ENCODE assay signal across 8 cellular contexts in the genomic region with DNA sequence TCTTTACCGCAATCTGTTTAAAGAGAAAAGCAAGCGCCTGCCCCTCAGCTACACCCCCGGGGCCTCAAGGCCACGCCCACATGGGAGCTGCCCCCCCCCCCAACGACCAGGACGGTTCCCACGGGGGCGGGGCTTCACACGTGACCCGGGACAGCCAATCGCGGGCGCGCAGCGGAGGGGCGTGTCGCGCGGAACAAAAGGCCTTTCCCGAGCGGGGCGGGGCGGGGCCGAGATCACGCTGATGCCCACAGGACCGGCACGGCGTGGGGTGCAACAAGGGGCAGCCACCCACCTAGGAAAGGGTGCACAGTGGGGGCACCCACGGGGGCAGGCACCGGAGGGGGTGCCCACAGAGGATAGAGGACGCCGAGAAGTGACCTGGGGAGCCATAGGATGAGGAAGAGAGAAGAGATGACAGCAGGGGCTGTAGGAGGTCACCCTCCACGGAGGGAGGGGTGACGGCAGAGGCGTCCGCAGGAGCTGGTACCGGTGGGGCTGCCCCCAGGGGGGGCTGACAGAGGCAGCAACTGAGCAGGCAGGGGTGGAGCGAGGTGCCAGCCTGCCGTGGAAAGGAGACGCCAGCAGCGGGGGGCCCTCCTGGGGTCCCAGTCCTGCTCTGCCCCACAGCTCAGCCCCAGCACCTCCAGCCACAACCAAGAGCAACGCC. TPM values are rescaled to one million over a fixed set of nuclear protein-coding genes. Genes with fewer than 3 reads are reported as not detected.
DNase-seq lines count a peak whose midpoint lies in the region; ATAC-seq and TF ChIP-seq lines count a peak whose summit lies in the region.

No MANE protein-coding gene starts in this region.

- H3K36me3 Mint-ChIP-seq in CD4-positive, CD25-positive, alpha-beta regulatory T cell: peaks cover 4% of the 10 kb centered on the region

- H3K9me3 Mint-ChIP-seq in CD4-positive, CD25-positive, alpha-beta regulatory T cell: no peaks in the 10 kb centered on the region

- peaks cover 37% of the 10 kb centered on the region for H3K36me3 ChIP-seq in CD4-positive, CD25-positive, alpha-beta regulatory T cell (ENCODE audit: control insufficient read depth, insufficient read depth, low read length)
- H3K36me3 ChIP-seq in HUES48 (ENCODE audit: control insufficient read depth, insufficient read depth, low read length): peaks cover 7% of the 10 kb centered on the region
- peaks cover 15% of the 10 kb centered on the region for H3K36me3 ChIP-seq in OCI-LY3 (replicated peaks; ENCODE audit: low read depth, low read length)
- H3K36me3 ChIP-seq in mucosa of stomach (ENCODE audit: control insufficient read depth, insufficient read depth, low read length): no peaks in the 10 kb centered on the region

- H4K20me1 ChIP-seq in OCI-LY3 (ENCODE audit: insufficient read depth, low read length): peaks cover 43% of the 10 kb centered on the region

- H3K9ac ChIP-seq in HUES48 (ENCODE audit: low read depth, low read length) (no peak overlapping the region), OCI-LY3 (ENCODE audit: low read length) (no peak overlapping the region; the same call in 1 of the 2 replicates), mucosa of stomach (ENCODE audit: low read length) (no peak overlapping the region)

- no peak for TF ChIP-seq POLR2A in erythroblast (IDR thresholded peaks at IDR 0.05; ENCODE audit: low read length)

- peaks cover 28% of the 10 kb centered on the region for H3K79me2 ChIP-seq in OCI-LY3 (ENCODE audit: low read length)

- peak overlapping the region; percentile 51 for H3K4me3 ChIP-seq in CD4-positive, CD25-positive, alpha-beta regulatory T cell (ENCODE audit: low read depth, low read length)
- peak overlapping the region; percentile 89 for H3K4me3 ChIP-seq in HUES48 (ENCODE audit: low read depth, low read length)
- peak overlapping the region; percentile 80 for H3K4me3 ChIP-seq in OCI-LY3 (ENCODE audit: low read length)
- H3K4me3 ChIP-seq in mucosa of stomach (ENCODE audit: low read length): peak overlapping the region; percentile 46

- no peaks in the 10 kb centered on the region for H3K27me3 Mint-ChIP-seq in CD4-positive, CD25-positive, alpha-beta regulatory T cell

- peak; percentile 91 to 92 (median 92) for DNase-seq in CD4-positive, CD25-positive, alpha-beta regulatory T cell
- DNase-seq in GM20000 (ENCODE audit: low spot score) (peak; percentile 97), erythroblast (lab: John Stamatoyannopoulos, UW) (peak; percentile 93 to 96)
- DNase-seq in activated T-cell treated with anti-CD3 and anti-CD28 coated beads, Interleukin-2, amount 50 U/mL, for 1 hour: peak; percentile 99
- DNase-seq in stimulated activated CD8-positive, alpha-beta memory T cell treated with anti-CD3 and anti-CD28 coated beads, Interleukin-4, amount 100 ng/mL, for 1 hour (ENCODE audit: low read depth in 2 of 2, low spot score in 1 of 2): peak; percentile 96 to 97

- H2AFZ ChIP-seq in OCI-LY3 (ENCODE audit: low read depth, low read length): no peak overlapping the region

- H3K9me3 ChIP-seq in CD4-positive, CD25-positive, alpha-beta regulatory T cell (ENCODE audit: control insufficient read depth in 2 of 2, low read length in 2 of 2): no peaks in the 10 kb centered on the region
- H3K9me3 ChIP-seq in HUES48 (ENCODE audit: control insufficient read depth, insufficient read depth, low read length) (no peaks in the 10 kb centered on the region), OCI-LY3 (ENCODE audit: insufficient read depth, low read length) (no peaks in the 10 kb centered on the region), mucosa of stomach (ENCODE audit: control insufficient read depth, low read length) (no peaks in the 10 kb centered on the region)

- H3K27me3 ChIP-seq in CD4-positive, CD25-positive, alpha-beta regulatory T cell (ENCODE audit: control insufficient read depth, insufficient read depth, low read length): no peaks in the 10 kb centered on the region
- no peaks in the 10 kb centered on the region for H3K27me3 ChIP-seq in HUES48 (ENCODE audit: control insufficient read depth, insufficient read depth, low read length)
- no peaks in the 10 kb centered on the region for H3K27me3 ChIP-seq in OCI-LY3 (ENCODE audit: low read depth, low read length)
- H3K27me3 ChIP-seq in mucosa of stomach (ENCODE audit: control insufficient read depth, insufficient read depth, low read length): no peaks in the 10 kb centered on the region

- peak; percentile 87 to 93 for ATAC-seq in CD4-positive, CD25-positive, alpha-beta regulatory T cell (ENCODE audit: low read depth in 2 of 2)

- peak overlapping the region; percentile 62 to 82 (median 74) for H3K4me3 Mint-ChIP-seq in CD4-positive, CD25-positive, alpha-beta regulatory T cell

- H3K27ac Mint-ChIP-seq in CD4-positive, CD25-positive, alpha-beta regulatory T cell: peak overlapping the region in 2 of 3 donors; percentile 56 to 76

- peaks cover 5 to 60% (median 22%) of the 10 kb centered on the region in 4 donors for H3K4me1 Mint-ChIP-seq in CD4-positive, CD25-positive, alpha-beta regulatory T cell

- peak overlapping the region; percentile 82 for H3K4me2 ChIP-seq in OCI-LY3 (ENCODE audit: low read length)

- TF ChIP-seq CTCF in GM20000 (IDR thresholded peaks at IDR 0.05; ENCODE audit: extremely low read depth, missing control alignments) (no peak), OCI-LY3 (IDR thresholded peaks at IDR 0.05; ENCODE audit: low read depth, low read length) (no peak)

- H3K4me1 ChIP-seq in CD4-positive, CD25-positive, alpha-beta regulatory T cell (ENCODE audit: control insufficient read depth, insufficient read depth, low read length, poor library complexity, severe bottlenecking): peaks cover 23% of the 10 kb centered on the region
- H3K4me1 ChIP-seq in HUES48 (ENCODE audit: control insufficient read depth, insufficient read depth, low read length): no peaks in the 10 kb centered on the region
- H3K4me1 ChIP-seq in OCI-LY3 (ENCODE audit: low read length): peaks cover 7% of the 10 kb centered on the region; the same call in 1 of the 2 replicates
- peaks cover 4% of the 10 kb centered on the region for H3K4me1 ChIP-seq in mucosa of stomach (ENCODE audit: control insufficient read depth, insufficient read depth, low read length)

- peak overlapping the region; percentile 63 for H3K27ac ChIP-seq in CD4-positive, CD25-positive, alpha-beta regulatory T cell (ENCODE audit: insufficient read depth, low read length, poor library complexity, severe bottlenecking)
- H3K27ac ChIP-seq in HUES48 (ENCODE audit: low read depth, low read length): peak overlapping the region; percentile 73
- H3K27ac ChIP-seq in OCI-LY3 (ENCODE audit: low read length): no peak overlapping the region

RNA-seq across cellular contexts. Expression of a gene that starts 6.2 kb away (rescaled TPM):
- total RNA-seq in CD4-positive, CD25-positive, alpha-beta regulatory T cell: 94.3 TPM
- polyA plus RNA-seq in CD4-positive, CD25-positive, alpha-beta regulatory T cell: 1 to 10 TPM; 6.3 to 9.6 (median 8.1) TPM

RNA-seq across cellular contexts. Expression of a gene that starts 12.2 kb away (rescaled TPM):
- 6.6 TPM for total RNA-seq in CD4-positive, CD25-positive, alpha-beta regulatory T cell
- 10 to 100 TPM; 35.0 to 39.6 (median 36.8) TPM for polyA plus RNA-seq in CD4-positive, CD25-positive, alpha-beta regulatory T cell

RNA-seq across cellular contexts. Expression of a gene that starts 22.6 kb away (rescaled TPM):
- not detected for total RNA-seq in CD4-positive, CD25-positive, alpha-beta regulatory T cell
- not detected for polyA plus RNA-seq in CD4-positive, CD25-positive, alpha-beta regulatory T cell

RNA-seq across cellular contexts. Expression of a gene that starts 36.1 kb away (rescaled TPM):
- 2.6 TPM for total RNA-seq in CD4-positive, CD25-positive, alpha-beta regulatory T cell
- polyA plus RNA-seq in CD4-positive, CD25-positive, alpha-beta regulatory T cell: not detected

RNA-seq across cellular contexts. Expression of a gene that starts 56.6 kb away (rescaled TPM):
- total RNA-seq in CD4-positive, CD25-positive, alpha-beta regulatory T cell: 44.1 TPM
- polyA plus RNA-seq in CD4-positive, CD25-positive, alpha-beta regulatory T cell: 10 to 100 TPM; 43.2 to 51.3 (median 46.3) TPM
